9 cellular contexts compared by ENCODE assay signal in genomic region chr10:74888947-74889661, GRCh38.
DNase-seq lines count a peak whose midpoint lies in the region; ATAC-seq, FAIRE-seq and TF ChIP-seq lines count a peak whose summit lies in the region.
"Had no signal": no experiment of that assay in that cellular context is flagged by ENCODE, and none has a peak within 500 bp of the region (broad histone marks: within the 10 kb centered on the region; RNA-seq: fewer than 3 reads in every experiment).

No MANE protein-coding gene starts in this region.

- no peak for FAIRE-seq in D721Med (lab: Jason Lieb, UNC)
- no peak for FAIRE-seq in bronchial epithelial cell (lab: Jason Lieb, UNC)

- no peak overlapping the region for H3K4me3 ChIP-seq in bronchial epithelial cell (ENCODE audit: low read depth, low read length)
- H3K4me3 ChIP-seq in esophagus squamous epithelium: no peak overlapping the region
- H3K4me3 ChIP-seq: lung had no signal

- H3K27me3 ChIP-seq in bronchial epithelial cell (ENCODE audit: control insufficient read depth, insufficient read depth, low read length) (no peaks in the 10 kb centered on the region), esophagus squamous epithelium (no peaks in the 10 kb centered on the region)

- peaks cover 0 to 12% (median 0%) of the 10 kb centered on the region in 3 donors for H3K4me1 ChIP-seq in esophagus squamous epithelium

- no peak for TF ChIP-seq POLR2A in esophagus squamous epithelium (IDR thresholded peaks at IDR 0.05)

- 68 to 82% methylated on average over 6 of the region's 6 CpGs for WGBS in esophagus squamous epithelium, 2 donors

- H3K36me3 ChIP-seq in bronchial epithelial cell (ENCODE audit: control insufficient read depth, insufficient read depth, low read length): no peaks in the 10 kb centered on the region
- H3K36me3 ChIP-seq in esophagus squamous epithelium: no peaks in the 10 kb centered on the region

- DNase-seq in D721Med (ENCODE audit: insufficient read length, low spot score): no peak
- DNase-seq in HT1080 (ENCODE audit: low read depth): peak; percentile 9
- no peak for DNase-seq in bronchial epithelial cell (ENCODE audit: low read depth)
- DNase-seq in medulla oblongata (ENCODE audit: extremely low spot score): peak; percentile 36
- DNase-seq in esophagus squamous epithelium (lab: John Stamatoyannopoulos, UW): no peak
- DNase-seq in NCI-H2029 treated with DMSO at 0.1 percent for 48 hours (lab: John Stamatoyannopoulos, UW): no peak

- H3K27ac ChIP-seq in esophagus squamous epithelium: no peak overlapping the region

- TF ChIP-seq CTCF in D721Med (IDR thresholded peaks at IDR 0.05; ENCODE audit: insufficient read depth, missing control alignments) (peak; percentile 24), bronchial epithelial cell (IDR thresholded peaks at IDR 0.05; ENCODE audit: insufficient read depth, low read length, severe bottlenecking) (peak; percentile 14), esophagus squamous epithelium (IDR thresholded peaks at IDR 0.05) (peak in 1 of 6 experiments; percentile 16)

- intact Hi-C loops in esophagus squamous epithelium (cut with DNase I): no loop called here

- no peak for ATAC-seq in HG02678 (IDR thresholded peaks at IDR 0.05; ENCODE audit: unreplicated experiment)
- no peak for ATAC-seq in GM21526 (IDR thresholded peaks at IDR 0.05; ENCODE audit: low FRiP score, unreplicated experiment)

- H3K9me3 ChIP-seq in esophagus squamous epithelium: no peaks in the 10 kb centered on the region

Comparison
In these comparisons a context has a peak if more than half of its experiments do, and no peak if none do; other contexts are left out.
1. DNase-seq: peak in HT1080 (single experiment) and medulla oblongata (single experiment); none in D721Med (single experiment), bronchial epithelial cell (single experiment), esophagus squamous epithelium (single experiment) and NCI-H2029 treated with DMSO at 0.1 percent for 48 hours (single experiment).